ENCODE assay signal across 14 cellular contexts in genomic region chr1:55632058-55632457, GRCh38.
DNase-seq lines count a peak whose midpoint lies in the region; ATAC-seq and TF ChIP-seq lines count a peak whose summit lies in the region.
"Had no signal": no experiment of that assay in that cellular context is flagged by ENCODE, and none has a peak within 500 bp of the region (broad histone marks: within the 10 kb centered on the region; RNA-seq: fewer than 3 reads in every experiment).

No MANE protein-coding gene starts in this region.

- no peak overlapping the region for H3K27ac ChIP-seq in foreskin keratinocyte
- H3K27ac ChIP-seq in thoracic aorta = peak overlapping the region; percentile 59 to 79
- H3K27ac ChIP-seq in thyroid gland = peak overlapping the region in 1 of 3 donors; percentile 44
- H3K27ac ChIP-seq: prostate gland, stomach had no signal

- no peak for TF ChIP-seq POLR2A in thyroid gland (IDR thresholded peaks at IDR 0.05)

- no peaks in the 10 kb centered on the region for H3K36me3 Mint-ChIP-seq in activated T-cell treated with anti-CD3 and anti-CD28 coated beads, Interleukin-2, amount 50 U/mL, for 72 hours (ENCODE audit: insufficient read depth in 2 of 2)
- H3K36me3 Mint-ChIP-seq: IgD-negative memory B cell had no signal

- peak; percentile 41 to 85 for ATAC-seq in activated T-cell treated with anti-CD3 and anti-CD28 coated beads, Interleukin-2, amount 50 U/mL, for 72 hours (replicated peaks in 1 of 2)
- ATAC-seq in foreskin keratinocyte = peak; percentile 86
- ATAC-seq in thoracic aorta (ENCODE audit: insufficient number of reproducible peaks, low FRiP score, low read depth) = peak; percentile 62
- ATAC-seq in GM19467 (IDR thresholded peaks at IDR 0.05; ENCODE audit: unreplicated experiment) = no peak
- ATAC-seq: Panc1 had no signal

- H3K36me3 ChIP-seq in thoracic aorta = no peaks in the 10 kb centered on the region
- no peaks in the 10 kb centered on the region for H3K36me3 ChIP-seq in thyroid gland
- H3K36me3 ChIP-seq: prostate gland, stomach had no signal

- TF ChIP-seq CTCF in foreskin keratinocyte (conservative IDR thresholded peaks at IDR 0.05) (no peak), thoracic aorta (IDR thresholded peaks at IDR 0.05) (no peak), thyroid gland (IDR thresholded peaks at IDR 0.05) (no peak)

- H3K4me1 Mint-ChIP-seq in activated T-cell treated with anti-CD3 and anti-CD28 coated beads, Interleukin-2, amount 50 U/mL, for 72 hours (ENCODE audit: low read depth) = no peaks in the 10 kb centered on the region
- H3K4me1 Mint-ChIP-seq: IgD-negative memory B cell had no signal

- peaks cover 0 to 2% of the 10 kb centered on the region in 2 donors for H3K9me3 Mint-ChIP-seq in activated T-cell treated with anti-CD3 and anti-CD28 coated beads, Interleukin-2, amount 50 U/mL, for 72 hours

- no peak overlapping the region for H3K4me3 Mint-ChIP-seq in activated T-cell treated with anti-CD3 and anti-CD28 coated beads, Interleukin-2, amount 50 U/mL, for 72 hours
- H3K4me3 Mint-ChIP-seq: IgD-negative memory B cell had no signal

- no peak overlapping the region for H3K4me3 ChIP-seq in thoracic aorta
- H3K4me3 ChIP-seq in thyroid gland (replicated peaks in 1 of 3) = no peak overlapping the region
- H3K4me3 ChIP-seq: prostate gland, stomach had no signal

- H3K27me3 Mint-ChIP-seq in activated T-cell treated with anti-CD3 and anti-CD28 coated beads, Interleukin-2, amount 50 U/mL, for 72 hours (ENCODE audit: low read depth) = peaks cover 10% of the 10 kb centered on the region
- H3K27me3 Mint-ChIP-seq: IgD-negative memory B cell had no signal

- peaks cover 8% of the 10 kb centered on the region for H3K4me1 ChIP-seq in foreskin keratinocyte
- peaks cover 24 to 56% of the 10 kb centered on the region in 2 donors for H3K4me1 ChIP-seq in thoracic aorta (ENCODE audit: control insufficient read depth in 1 of 2, low read depth in 2 of 2)
- H3K4me1 ChIP-seq in thyroid gland = peaks cover 14 to 18% of the 10 kb centered on the region in 2 donors
- H3K4me1 ChIP-seq: prostate gland, stomach had no signal

- H3K27ac Mint-ChIP-seq in activated T-cell treated with anti-CD3 and anti-CD28 coated beads, Interleukin-2, amount 50 U/mL, for 72 hours = no peak overlapping the region
- H3K27ac Mint-ChIP-seq: IgD-negative memory B cell had no signal

- H3K27me3 ChIP-seq in foreskin keratinocyte (no peaks in the 10 kb centered on the region), thoracic aorta (replicated peaks; ENCODE audit: insufficient read depth) (no peaks in the 10 kb centered on the region), thyroid gland (no peaks in the 10 kb centered on the region)
- H3K27me3 ChIP-seq: stomach had no signal

- H3K9me3 ChIP-seq in thoracic aorta (no peaks in the 10 kb centered on the region), thyroid gland (no peaks in the 10 kb centered on the region)
- H3K9me3 ChIP-seq: prostate gland had no signal

- intact Hi-C loops in thyroid gland (cut with DNase I) = no loop called here

- 68 to 79% methylated on average over 3 of the region's 3 CpGs for WGBS in thyroid gland, 2 donors

- DNase-seq in activated T-cell treated with anti-CD3 and anti-CD28 coated beads, Interleukin-2, amount 50 U/mL, for 72 hours = no peak
- DNase-seq in activated T-cell treated with anti-CD3 and anti-CD28 coated beads, Interleukin-2, amount 50 U/mL, for 48 hours = no peak
- DNase-seq in amniotic epithelial cell (ENCODE audit: low read depth) = peak; percentile 78
- peak; percentile 53 to 80 for DNase-seq in foreskin keratinocyte
- DNase-seq in thoracic aorta (ENCODE audit: low spot score) = no peak
- DNase-seq in activated effector memory CD4-positive, alpha-beta T cell treated with anti-CD3 and anti-CD28 coated beads, Interleukin-2, amount 50 U/mL, for 16 hours = no peak
- no peak for DNase-seq in thyroid gland
- DNase-seq: NCI-H2107; stimulated activated CD4-positive, alpha-beta T cell treated with anti-CD3 and anti-CD28 coated beads, Interleukin-4, amount 100 ng/mL, for 4 hours; stomach had no signal

Comparison
In these comparisons a context has a peak if more than half of its experiments do, and no peak if none do; other contexts are left out.
1. DNase-seq: peak in amniotic epithelial cell (single experiment) and foreskin keratinocyte (2 of 2); none in activated T-cell treated with anti-CD3 and anti-CD28 coated beads, Interleukin-2, amount 50 U/mL, for 72 hours (0 of 2), activated T-cell treated with anti-CD3 and anti-CD28 coated beads, Interleukin-2, amount 50 U/mL, for 48 hours (0 of 2), thoracic aorta (single experiment), activated effector memory CD4-positive, alpha-beta T cell treated with anti-CD3 and anti-CD28 coated beads, Interleukin-2, amount 50 U/mL, for 16 hours (single experiment) and thyroid gland (0 of 2).